Comparison of ENCODE assay signal across 8 cellular contexts in genomic region chr7:104207348-104207730, GRCh38. TPM values are rescaled to one million over a fixed set of nuclear protein-coding genes. Genes with fewer than 3 reads are reported as not detected.
DNase-seq lines count a peak whose midpoint lies in the region; ATAC-seq and TF ChIP-seq lines count a peak whose summit lies in the region.

No MANE protein-coding gene starts in this region.

- no peaks in the 10 kb centered on the region for H3K27me3 ChIP-seq in GM06990 (replicated peaks; ENCODE audit: control insufficient read depth, insufficient read depth, low read length)
- no peaks in the 10 kb centered on the region for H3K27me3 ChIP-seq in HL-60 (ENCODE audit: insufficient read depth, poor library complexity, severe bottlenecking)
- no peaks in the 10 kb centered on the region for H3K27me3 ChIP-seq in iPS-20b (ENCODE audit: insufficient read depth, low read length)
- no peaks in the 10 kb centered on the region for H3K27me3 ChIP-seq in spleen (replicated peaks in 1 of 7)

- TF ChIP-seq POLR2A in spleen (IDR thresholded peaks at IDR 0.05): no peak

- H3K4me1 ChIP-seq in iPS-20b (ENCODE audit: insufficient read depth, low read length) (peaks cover 2% of the 10 kb centered on the region; the same call in 1 of the 2 replicates), spleen (peaks cover 15 to 34% (median 23%) of the 10 kb centered on the region in 6 donors)

- H3K36me3 ChIP-seq in GM06990 (ENCODE audit: control insufficient read depth, insufficient read depth, low read length) (peaks cover 5% of the 10 kb centered on the region), iPS-20b (ENCODE audit: insufficient read depth, low read depth, low read length) (peaks cover 18% of the 10 kb centered on the region), spleen (peaks cover 0 to 18% (median 11%) of the 10 kb centered on the region in 6 donors)

- intact Hi-C loops in spleen (cut with DNase I; ENCODE audit: low total_unique reads): no loop called here

- H3K9me3 ChIP-seq in iPS-20b (ENCODE audit: insufficient read depth, low read depth, low read length) (peaks cover 8% of the 10 kb centered on the region), spleen (no peaks in the 10 kb centered on the region)

- whole genome bisulfite sequencing in spleen, 5 donors: 0 to 4% (median 1%) methylated on average over 10 of the region's 10 CpGs

- peak overlapping the region; percentile 99 for H3K9ac ChIP-seq in iPS-20b (ENCODE audit: low read depth, low read length)

- DNase-seq in GM06990 (ENCODE audit: extremely low read depth, insufficient read length) (peak; percentile 7), HL-60 (ENCODE audit: low read depth in 1 of 2, low spot score in 1 of 2) (peak in 1 of 2 experiments; percentile 7), spleen (no peak), OCI-M2 (lab: John Stamatoyannopoulos, UW; ENCODE audit: unreplicated experiment) (no peak), NCI-H1105 (lab: John Stamatoyannopoulos, UW) (no peak)

- H3K27ac ChIP-seq in HL-60 (replicated peaks): peak overlapping the region; percentile 92
- H3K27ac ChIP-seq in angular gyrus (ENCODE audit: low read depth, low read length): peak overlapping the region; percentile 76
- H3K27ac ChIP-seq in iPS-20b (ENCODE audit: low read length): peak overlapping the region; percentile 30
- peak overlapping the region; percentile 76 to 87 (median 84) for H3K27ac ChIP-seq in spleen

- TF ChIP-seq CTCF in GM06990 (IDR thresholded peaks at IDR 0.05; ENCODE audit: insufficient read depth, low read length, poor library complexity, severe bottlenecking) (no peak), HL-60 (IDR thresholded peaks at IDR 0.05; ENCODE audit: insufficient read depth, low read length) (no peak), spleen (IDR thresholded peaks at IDR 0.05 in 8 of 11, conservative IDR thresholded peaks at IDR 0.05 in 3 of 11) (no peak)

- peak; percentile 39 for ATAC-seq in GM21390 (IDR thresholded peaks at IDR 0.05; ENCODE audit: unreplicated experiment)

- H3K4me3 ChIP-seq in GM06990 (replicated peaks; ENCODE audit: low read depth, low read length): peak overlapping the region; percentile 87
- H3K4me3 ChIP-seq in HL-60 (replicated peaks; ENCODE audit: insufficient read depth, low read length): peak overlapping the region; percentile 55
- peak overlapping the region; percentile 100 for H3K4me3 ChIP-seq in iPS-20b (ENCODE audit: low read length)
- peak overlapping the region; percentile 57 to 91 (median 78) for H3K4me3 ChIP-seq in spleen

RNA-seq across cellular contexts. Expression of gene ORC5, which starts 0.5 kb away (rescaled TPM):
- total RNA-seq in spleen: 10 to 100 TPM; 12.1 to 28.4 (median 19.0) TPM
- 1 to 10 TPM; 7.8 to 9.6 (median 9.3) TPM for polyA plus RNA-seq in spleen

Comparison
In these comparisons a context has a peak if more than half of its experiments do, and no peak if none do; other contexts are left out.
1. H3K27ac ChIP-seq: peak in every context shown above with its lines; median percentile 92 in HL-60; 84 in spleen; 76 in angular gyrus; 30 in iPS-20b.